1 cellular context compared by ENCODE assay signal in genomic region chr13:106567421-106568224, GRCh38.
TF ChIP-seq lines count a peak whose summit lies in the region.

A gene with protein sequence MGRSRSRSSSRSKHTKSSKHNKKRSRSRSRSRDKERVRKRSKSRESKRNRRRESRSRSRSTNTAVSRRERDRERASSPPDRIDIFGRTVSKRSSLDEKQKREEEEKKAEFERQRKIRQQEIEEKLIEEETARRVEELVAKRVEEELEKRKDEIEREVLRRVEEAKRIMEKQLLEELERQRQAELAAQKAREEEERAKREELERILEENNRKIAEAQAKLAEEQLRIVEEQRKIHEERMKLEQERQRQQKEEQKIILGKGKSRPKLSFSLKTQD (minus strand): TSS chr13:106568137. CDS start chr13:106567919, 218 bp downstream.

TF ChIP-seq in GM23338, 12 proteins besides CTCF, POLR2A, EP300 and RAD21 (continued from another document):
- TF ChIP-seq ZNF462 (CRISPR knock-in tag; IDR thresholded peaks at IDR 0.05) (no peak), NANOG (IDR thresholded peaks at IDR 0.05; ENCODE audit: borderline replicate concordance) (no peak)
